In the genomic region with DNA sequence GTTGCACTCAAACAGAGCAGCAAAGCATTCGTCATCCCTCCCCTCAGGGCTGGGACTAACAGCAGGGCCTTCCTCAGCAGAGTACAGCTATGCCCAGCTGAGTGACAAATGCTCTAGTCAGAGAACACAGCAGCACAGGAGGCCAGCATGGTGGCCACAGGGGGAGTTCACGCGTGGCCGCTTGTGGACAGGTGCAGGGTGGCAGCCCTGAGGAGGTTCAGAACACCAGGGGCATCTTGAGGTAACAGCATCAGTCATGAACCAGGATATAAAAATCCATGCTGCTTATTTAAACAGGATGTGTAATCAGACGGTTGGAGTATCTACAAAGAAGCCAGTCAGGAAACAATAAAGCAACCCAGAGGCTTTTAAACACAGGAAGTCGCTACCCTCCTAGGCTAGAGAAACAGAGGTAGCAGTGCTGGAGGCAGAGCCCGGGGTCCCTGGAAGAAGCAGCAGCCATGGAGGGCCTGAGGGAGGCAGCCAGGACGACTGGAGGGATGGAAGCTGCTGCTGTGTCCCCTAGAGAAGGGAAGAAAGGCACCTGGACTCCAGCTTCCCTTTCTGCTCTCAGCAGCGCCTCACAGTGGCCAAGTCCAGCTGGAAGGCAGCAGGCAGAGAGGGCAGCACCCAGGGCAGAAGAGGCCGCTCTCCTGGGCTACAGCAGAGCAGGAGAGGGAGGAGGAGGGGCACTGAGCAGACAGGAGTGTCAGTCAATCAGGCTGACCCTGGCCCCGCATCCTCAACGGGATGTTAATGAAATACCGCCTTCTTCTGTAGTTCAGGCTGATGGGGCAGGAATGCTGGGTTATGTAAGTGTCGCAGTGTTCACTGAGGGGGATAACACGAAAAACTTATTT, we compare ENCODE assay signal across 8 cellular contexts.
DNase-seq lines count a peak whose midpoint lies in the region; ATAC-seq, FAIRE-seq and TF ChIP-seq lines count a peak whose summit lies in the region.

No MANE protein-coding gene starts in this region.

- ATAC-seq in HG02885 (IDR thresholded peaks at IDR 0.05; ENCODE audit: poor library complexity, unreplicated experiment) = no peak
- ATAC-seq in GM18907 (IDR thresholded peaks at IDR 0.05; ENCODE audit: unreplicated experiment) = no peak

- H3K9me3 Mint-ChIP-seq in T-helper 2 cell treated with Interferon-gamma antibody and Interleukin-4, amounts not matched to agents 5 μg/mL and 100 μg/mL, for 36 hours = peaks cover 21% of the 10 kb centered on the region

- peak; percentile 87 for FAIRE-seq in bronchial epithelial cell (lab: Jason Lieb, UNC)

- H3K27me3 ChIP-seq in bronchial epithelial cell (ENCODE audit: control insufficient read depth, insufficient read depth, low read length) (no peaks in the 10 kb centered on the region), liver (ENCODE audit: control insufficient read depth in 4 of 4, insufficient read depth in 4 of 4, low read length in 3 of 4) (no peaks in the 10 kb centered on the region), stomach (no peaks in the 10 kb centered on the region)

- peaks cover 75% of the 10 kb centered on the region for H3K4me1 Mint-ChIP-seq in T-helper 2 cell treated with Interferon-gamma antibody and Interleukin-4, amounts not matched to agents 5 μg/mL and 100 μg/mL, for 36 hours (ENCODE audit: low read depth)

- no peak for TF ChIP-seq POLR2A in stomach (IDR thresholded peaks at IDR 0.05)

- H3K4me1 ChIP-seq in liver (ENCODE audit: control insufficient read depth in 4 of 4, insufficient read depth in 4 of 4, low read length in 3 of 4) (peaks cover 0 to 2% (median 0%) of the 10 kb centered on the region in 4 donors), stomach (peaks cover 0 to 21% (median 3%) of the 10 kb centered on the region in 4 donors)

- H3K4me3 Mint-ChIP-seq in T-helper 2 cell treated with Interferon-gamma antibody and Interleukin-4, amounts not matched to agents 5 μg/mL and 100 μg/mL, for 36 hours = peak overlapping the region; percentile 95

- TF ChIP-seq RAD21 in Ishikawa (IDR thresholded peaks at IDR 0.05; ENCODE audit: low read depth) = peak; percentile 31; the same call in 1 of the 2 replicates
- peak; percentile 38 to 78 for TF ChIP-seq RAD21 in liver (IDR thresholded peaks at IDR 0.05)

- POLR2A ChIA-PET in GM10248 (lab: Yijun Ruan, JAX) = no interaction called here

- no peak for TF ChIP-seq EP300 in Ishikawa (IDR thresholded peaks at IDR 0.05; ENCODE audit: borderline replicate concordance)
- no peak for TF ChIP-seq EP300 in stomach (IDR thresholded peaks at IDR 0.05)

- CTCF ChIA-PET in GM10248 (lab: Yijun Ruan, JAX) = interaction anchor here (0.7 to 1.2 kb wide), 4 partner anchors 11 to 479 kb away, joined by 3 to 4 read pairs (median 4); no protein-coding TSS in a partner anchor

- 68% methylated on average over 15 of the region's 15 CpGs for WGBS in liver
- 54 to 66% (median 59%) methylated on average over 13 to 15 of the region's 15 CpGs for WGBS in stomach, 5 donors

- H3K9me3 ChIP-seq in liver (ENCODE audit: control insufficient read depth in 4 of 4, low read length in 3 of 4) (no peaks in the 10 kb centered on the region), stomach (no peaks in the 10 kb centered on the region)

- no peak overlapping the region for H3K4me3 ChIP-seq in bronchial epithelial cell (ENCODE audit: low read depth, low read length)
- no peak overlapping the region for H3K4me3 ChIP-seq in liver (ENCODE audit: low read depth in 1 of 3, low read length in 3 of 3)
- no peak overlapping the region for H3K4me3 ChIP-seq in stomach

- peak overlapping the region; percentile 99 for H3K27ac Mint-ChIP-seq in T-helper 2 cell treated with Interferon-gamma antibody and Interleukin-4, amounts not matched to agents 5 μg/mL and 100 μg/mL, for 36 hours

- H3K36me3 ChIP-seq in bronchial epithelial cell (ENCODE audit: control insufficient read depth, insufficient read depth, low read length) (no peaks in the 10 kb centered on the region), liver (ENCODE audit: control insufficient read depth in 4 of 4, insufficient read depth in 3 of 4, low read depth in 1 of 4, low read length in 3 of 4) (no peaks in the 10 kb centered on the region), stomach (no peaks in the 10 kb centered on the region)

- TF ChIP-seq CTCF in GM10248 (IDR thresholded peaks at IDR 0.05; ENCODE audit: control extremely low read depth, extremely low read depth, low read depth, missing control alignments) (peak; percentile 35), bronchial epithelial cell (IDR thresholded peaks at IDR 0.05; ENCODE audit: insufficient read depth, low read length, severe bottlenecking) (peak; percentile 77), liver (IDR thresholded peaks at IDR 0.05; ENCODE audit: low read depth, low read length, missing input control) (peak; percentile 24), stomach (IDR thresholded peaks at IDR 0.05) (peak in 4 of 7 experiments; percentile 15 to 29 (median 26))

- peaks cover 55% of the 10 kb centered on the region for H3K36me3 Mint-ChIP-seq in T-helper 2 cell treated with Interferon-gamma antibody and Interleukin-4, amounts not matched to agents 5 μg/mL and 100 μg/mL, for 36 hours (ENCODE audit: low read depth)

- H3K27ac ChIP-seq in liver (ENCODE audit: low read depth in 1 of 2, low read length in 2 of 2) (no peak overlapping the region), stomach (peak overlapping the region in 2 of 5 donors; percentile 33 to 46)

- H3K9ac ChIP-seq in liver (ENCODE audit: low read depth in 1 of 2, low read length in 2 of 2) = no peak overlapping the region

- intact Hi-C loops in stomach (cut with DNase I; ENCODE audit: low total_unique reads) = no loop called here

- H3K27me3 Mint-ChIP-seq in T-helper 2 cell treated with Interferon-gamma antibody and Interleukin-4, amounts not matched to agents 5 μg/mL and 100 μg/mL, for 36 hours (ENCODE audit: low read depth) = no peaks in the 10 kb centered on the region

- DNase-seq in GM10248 (ENCODE audit: extremely low spot score) (peak; percentile 48), bronchial epithelial cell (ENCODE audit: low read depth) (peak; percentile 86), stomach (peak; percentile 76)
- DNase-seq in T-helper 2 cell treated with Interferon-gamma antibody and Interleukin-4, amounts not matched to agents 5 μg/mL and 100 μg/mL, for 36 hours (ENCODE audit: low spot score) = peak; percentile 70

TF ChIP-seq in Ishikawa, 13 proteins besides CTCF, POLR2A, EP300 and RAD21:
- TF ChIP-seq, protein P1, sequence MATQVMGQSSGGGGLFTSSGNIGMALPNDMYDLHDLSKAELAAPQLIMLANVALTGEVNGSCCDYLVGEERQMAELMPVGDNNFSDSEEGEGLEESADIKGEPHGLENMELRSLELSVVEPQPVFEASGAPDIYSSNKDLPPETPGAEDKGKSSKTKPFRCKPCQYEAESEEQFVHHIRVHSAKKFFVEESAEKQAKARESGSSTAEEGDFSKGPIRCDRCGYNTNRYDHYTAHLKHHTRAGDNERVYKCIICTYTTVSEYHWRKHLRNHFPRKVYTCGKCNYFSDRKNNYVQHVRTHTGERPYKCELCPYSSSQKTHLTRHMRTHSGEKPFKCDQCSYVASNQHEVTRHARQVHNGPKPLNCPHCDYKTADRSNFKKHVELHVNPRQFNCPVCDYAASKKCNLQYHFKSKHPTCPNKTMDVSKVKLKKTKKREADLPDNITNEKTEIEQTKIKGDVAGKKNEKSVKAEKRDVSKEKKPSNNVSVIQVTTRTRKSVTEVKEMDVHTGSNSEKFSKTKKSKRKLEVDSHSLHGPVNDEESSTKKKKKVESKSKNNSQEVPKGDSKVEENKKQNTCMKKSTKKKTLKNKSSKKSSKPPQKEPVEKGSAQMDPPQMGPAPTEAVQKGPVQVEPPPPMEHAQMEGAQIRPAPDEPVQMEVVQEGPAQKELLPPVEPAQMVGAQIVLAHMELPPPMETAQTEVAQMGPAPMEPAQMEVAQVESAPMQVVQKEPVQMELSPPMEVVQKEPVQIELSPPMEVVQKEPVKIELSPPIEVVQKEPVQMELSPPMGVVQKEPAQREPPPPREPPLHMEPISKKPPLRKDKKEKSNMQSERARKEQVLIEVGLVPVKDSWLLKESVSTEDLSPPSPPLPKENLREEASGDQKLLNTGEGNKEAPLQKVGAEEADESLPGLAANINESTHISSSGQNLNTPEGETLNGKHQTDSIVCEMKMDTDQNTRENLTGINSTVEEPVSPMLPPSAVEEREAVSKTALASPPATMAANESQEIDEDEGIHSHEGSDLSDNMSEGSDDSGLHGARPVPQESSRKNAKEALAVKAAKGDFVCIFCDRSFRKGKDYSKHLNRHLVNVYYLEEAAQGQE (IDR thresholded peaks at IDR 0.05; ENCODE audit: low read depth) = no peak
- TF ChIP-seq ZBTB7A (IDR thresholded peaks at IDR 0.05; ENCODE audit: low read depth) (no peak), YY1 (IDR thresholded peaks at IDR 0.05; ENCODE audit: low read depth) (no peak), CEBPB (IDR thresholded peaks at IDR 0.05) (no peak), TCF12 (IDR thresholded peaks at IDR 0.05; ENCODE audit: low read depth) (no peak)

TF ChIP-seq in liver, 16 proteins besides CTCF, POLR2A, EP300 and RAD21:
- no peak for TF ChIP-seq RXRA (IDR thresholded peaks at IDR 0.05)

Comparison
In these comparisons a context has a peak if more than half of its experiments do, and no peak if none do; other contexts are left out.
1. CTCF ChIP-seq: peak in every context shown above with its lines; median percentile 77 in bronchial epithelial cell; 35 in GM10248; 26 in stomach; 24 in liver.